In genomic region chr2:19380532-19380931, GRCh38 we compare ENCODE assay signal across 32 cellular contexts. TPM values are rescaled to one million over a fixed set of nuclear protein-coding genes. Genes with fewer than 3 reads are reported as not detected.
"Had no signal": no experiment of that assay in that cellular context is flagged by ENCODE, and none has a peak within 500 bp of the region (broad histone marks: within the 10 kb centered on the region; RNA-seq: fewer than 3 reads in every experiment).

No MANE protein-coding gene starts in this region.

- H3K9me3 Mint-ChIP-seq: activated CD4-positive, alpha-beta memory T cell treated with anti-CD3 and anti-CD28 coated beads, Interleukin-2, amount 10 ng/mL, durations not matched to agents 7 days and 5 days; activated T-helper 17 cell treated with anti-CD3 and anti-CD28 coated beads, Interleukin-2, amount 50 U/mL, for 72 hours had no signal

- DNase-seq: activated CD4-positive, alpha-beta memory T cell treated with anti-CD3 and anti-CD28 coated beads, Interleukin-2, amount 10 ng/mL, durations not matched to agents 7 days and 5 days; activated CD4-positive, alpha-beta T cell treated with anti-CD3 and anti-CD28 coated beads for 1 hour; activated CD4-positive, alpha-beta T cell treated with anti-CD3 and anti-CD28 coated beads for 48 hours; activated CD4-positive, CD25-positive, alpha-beta regulatory T cell; activated effector memory CD4-positive, alpha-beta T cell treated with anti-CD3 and anti-CD28 coated beads, Interleukin-2, amount 50 U/mL, for 16 hours; activated naive CD4-positive, alpha-beta T cell; activated naive CD4-positive, alpha-beta T cell treated with anti-CD3 and anti-CD28 coated beads, Interleukin-2, amount 50 U/mL, for 16 hours; activated naive CD8-positive, alpha-beta T cell treated with anti-CD3 and anti-CD28 coated beads for 36 hours; activated T-cell treated with anti-CD3 and anti-CD28 coated beads, Interleukin-2, amount 50 U/mL, for 1 hour; activated T-cell treated with anti-CD3 and anti-CD28 coated beads, Interleukin-2, amount 50 U/mL, for 72 hours; amniotic stem cell; aorta; brain microvascular endothelial cell; NCI-H1105; NCI-H1436; NCI-H187; NCI-H2081; NCI-H2171 treated with DMSO at 0.1 percent for 48 hours; NCI-H226; NCI-H446 treated with DMSO at 0.1 percent for 48 hours; NCI-H524; NCI-H69; NK-92 treated with Interleukin-12 subunit alpha and Interleukin-12 subunit beta, amount 100 ng/mL, for 24 hours; PC-3; Right ventricle myocardium superior; SW 1271; T-helper 1 cell; T-helper 2 cell; T-helper 9 cell had no signal

- ATAC-seq: activated T-cell treated with anti-CD3 and anti-CD28 coated beads, Interleukin-2, amount 50 U/mL, for 72 hours; activated T-helper 17 cell treated with anti-CD3 and anti-CD28 coated beads, Interleukin-2, amount 50 U/mL, for 72 hours; PC-3 had no signal

- H3K4me1 Mint-ChIP-seq: activated CD4-positive, alpha-beta memory T cell treated with anti-CD3 and anti-CD28 coated beads, Interleukin-2, amount 10 ng/mL, durations not matched to agents 7 days and 5 days; activated naive CD8-positive, alpha-beta T cell treated with anti-CD3 and anti-CD28 coated beads for 36 hours; activated T-helper 17 cell treated with anti-CD3 and anti-CD28 coated beads, Interleukin-2, amount 50 U/mL, for 72 hours had no signal

- H3K4me3 Mint-ChIP-seq: activated CD4-positive, alpha-beta memory T cell treated with anti-CD3 and anti-CD28 coated beads, Interleukin-2, amount 10 ng/mL, durations not matched to agents 7 days and 5 days; activated naive CD8-positive, alpha-beta T cell treated with anti-CD3 and anti-CD28 coated beads for 36 hours; activated T-cell treated with anti-CD3 and anti-CD28 coated beads, Interleukin-2, amount 50 U/mL, for 72 hours; activated T-helper 17 cell treated with anti-CD3 and anti-CD28 coated beads, Interleukin-2, amount 50 U/mL, for 72 hours had no signal

- H3K36me3 Mint-ChIP-seq: activated naive CD8-positive, alpha-beta T cell treated with anti-CD3 and anti-CD28 coated beads for 36 hours had no signal

- H3K27ac Mint-ChIP-seq: activated CD4-positive, alpha-beta memory T cell treated with anti-CD3 and anti-CD28 coated beads, Interleukin-2, amount 10 ng/mL, durations not matched to agents 7 days and 5 days; activated naive CD8-positive, alpha-beta T cell treated with anti-CD3 and anti-CD28 coated beads for 36 hours; activated T-cell treated with anti-CD3 and anti-CD28 coated beads, Interleukin-2, amount 50 U/mL, for 72 hours; activated T-helper 17 cell treated with anti-CD3 and anti-CD28 coated beads, Interleukin-2, amount 50 U/mL, for 72 hours had no signal

- H3K36me3 ChIP-seq: brain microvascular endothelial cell had no signal

- H3K27me3 ChIP-seq: brain microvascular endothelial cell had no signal

- H3K27ac ChIP-seq: brain microvascular endothelial cell, VCaP had no signal

RNA-seq across cellular contexts. Expression of gene OSR1, which starts 22.1 kb away (rescaled TPM):
- total RNA-seq: activated CD4-positive, alpha-beta memory T cell treated with anti-CD3 and anti-CD28 coated beads, Interleukin-2, amount 10 ng/mL, durations not matched to agents 7 days and 5 days; activated CD8-positive, alpha-beta memory T cell treated with anti-CD3 and anti-CD28 coated beads for 36 hours; activated naive CD8-positive, alpha-beta T cell treated with anti-CD3 and anti-CD28 coated beads for 36 hours; activated T-cell treated with anti-CD3 and anti-CD28 coated beads, Interleukin-2, amount 50 U/mL, for 72 hours; activated T-helper 17 cell treated with anti-CD3 and anti-CD28 coated beads, Interleukin-2, amount 50 U/mL, for 72 hours had no signal
